In genomic region chr1:162166934-162167615, GRCh38 we compare ENCODE assay signal across 17 cellular contexts.
DNase-seq lines count a peak whose midpoint lies in the region; ATAC-seq and TF ChIP-seq lines count a peak whose summit lies in the region.
"Had no signal": no experiment of that assay in that cellular context is flagged by ENCODE, and none has a peak within 500 bp of the region (broad histone marks: within the 10 kb centered on the region; RNA-seq: fewer than 3 reads in every experiment).

No MANE protein-coding gene starts in this region.

- TF ChIP-seq POLR2A in vagina (IDR thresholded peaks at IDR 0.05), result no peak

- no peaks in the 10 kb centered on the region for H3K9me3 ChIP-seq in vagina
- H3K9me3 ChIP-seq: neutrophil had no signal

- H3K36me3 ChIP-seq in vagina, result no peaks in the 10 kb centered on the region
- H3K36me3 ChIP-seq: neutrophil had no signal

- no peak overlapping the region for H3K4me3 ChIP-seq in vagina

- H3K4me1 Mint-ChIP-seq in glutamatergic neuron (ENCODE audit: low read depth, unreplicated experiment), result peaks cover 19% of the 10 kb centered on the region

- H3K27ac Mint-ChIP-seq in glutamatergic neuron (ENCODE audit: unreplicated experiment), result no peak overlapping the region
- H3K27ac Mint-ChIP-seq: effector memory CD8-positive, alpha-beta T cell; HFFc6 had no signal

- peaks cover 21% of the 10 kb centered on the region for H3K4me1 ChIP-seq in vagina

- POLR2A ChIA-PET in GM10248 (lab: Yijun Ruan, JAX), result no interaction called here

- peak overlapping the region; percentile 46 for H3K4me3 Mint-ChIP-seq in glutamatergic neuron (ENCODE audit: unreplicated experiment)
- H3K4me3 Mint-ChIP-seq: effector memory CD8-positive, alpha-beta T cell; HFFc6 had no signal

- H3K27me3 Mint-ChIP-seq in glutamatergic neuron (ENCODE audit: unreplicated experiment), result no peaks in the 10 kb centered on the region

- peak; percentile 61 for DNase-seq in D341Med (ENCODE audit: low spot score)
- DNase-seq in NCI-H1436 treated with DMSO at 0.1 percent for 48 hours (lab: John Stamatoyannopoulos, UW), result peak; percentile 93
- DNase-seq in NCI-H774 (lab: John Stamatoyannopoulos, UW), result peak; percentile 64
- DNase-seq in glutamatergic neuron, result no peak
- no peak for DNase-seq in vagina (ENCODE audit: extremely low spot score in 2 of 2)
- no peak for DNase-seq in GM10248 (ENCODE audit: extremely low spot score)
- no peak for DNase-seq in pons (ENCODE audit: low spot score)
- DNase-seq: activated CD8-positive, alpha-beta memory T cell treated with anti-CD3 and anti-CD28 coated beads for 24 hours; effector memory CD8-positive, alpha-beta T cell; HFFc6; hypothalamus; kidney glomerular epithelial cell; NK-92 treated with Interleukin-12 subunit alpha and Interleukin-12 subunit beta, amount 100 ng/mL, for 24 hours; right cardiac atrium had no signal

- peaks cover 5% of the 10 kb centered on the region for H3K36me3 Mint-ChIP-seq in glutamatergic neuron (ENCODE audit: unreplicated experiment)

- intact Hi-C loops in vagina (cut with DNase I), result no loop called here

- no peaks in the 10 kb centered on the region for H3K27me3 ChIP-seq in vagina
- H3K27me3 ChIP-seq: neutrophil had no signal

- TF ChIP-seq CTCF in glutamatergic neuron (IDR thresholded peaks at IDR 0.05; ENCODE audit: partially characterized antibody, unreplicated experiment), result no peak
- TF ChIP-seq CTCF in vagina (IDR thresholded peaks at IDR 0.05), result no peak
- TF ChIP-seq CTCF in GM10248 (IDR thresholded peaks at IDR 0.05; ENCODE audit: control extremely low read depth, extremely low read depth, low read depth, missing control alignments), result no peak

- CTCF ChIA-PET in GM10248 (lab: Yijun Ruan, JAX), result interaction anchor here (0.7 to 1.9 kb wide), 2 partner anchors 12 to 24 kb away, joined by 3 to 7 read pairs; no protein-coding TSS in a partner anchor

- ATAC-seq in GM18868 (IDR thresholded peaks at IDR 0.05; ENCODE audit: unreplicated experiment), result no peak
- ATAC-seq: effector memory CD8-positive, alpha-beta T cell; right cardiac atrium; Right ventricle myocardium inferior had no signal

- no peaks in the 10 kb centered on the region for H3K9me3 Mint-ChIP-seq in glutamatergic neuron (ENCODE audit: unreplicated experiment)
- H3K9me3 Mint-ChIP-seq: effector memory CD8-positive, alpha-beta T cell; HFFc6 had no signal

- no peak overlapping the region for H3K27ac ChIP-seq in vagina
- H3K27ac ChIP-seq: neutrophil had no signal

Comparison
In these comparisons a context has a peak if more than half of its experiments do, and no peak if none do; other contexts are left out.
1. DNase-seq: peak in D341Med (single experiment), NCI-H1436 treated with DMSO at 0.1 percent for 48 hours (single experiment) and NCI-H774 (single experiment); none in glutamatergic neuron (single experiment), vagina (0 of 2), GM10248 (single experiment) and pons (single experiment).